ENCODE assay signal across 9 cellular contexts in the genomic region with DNA sequence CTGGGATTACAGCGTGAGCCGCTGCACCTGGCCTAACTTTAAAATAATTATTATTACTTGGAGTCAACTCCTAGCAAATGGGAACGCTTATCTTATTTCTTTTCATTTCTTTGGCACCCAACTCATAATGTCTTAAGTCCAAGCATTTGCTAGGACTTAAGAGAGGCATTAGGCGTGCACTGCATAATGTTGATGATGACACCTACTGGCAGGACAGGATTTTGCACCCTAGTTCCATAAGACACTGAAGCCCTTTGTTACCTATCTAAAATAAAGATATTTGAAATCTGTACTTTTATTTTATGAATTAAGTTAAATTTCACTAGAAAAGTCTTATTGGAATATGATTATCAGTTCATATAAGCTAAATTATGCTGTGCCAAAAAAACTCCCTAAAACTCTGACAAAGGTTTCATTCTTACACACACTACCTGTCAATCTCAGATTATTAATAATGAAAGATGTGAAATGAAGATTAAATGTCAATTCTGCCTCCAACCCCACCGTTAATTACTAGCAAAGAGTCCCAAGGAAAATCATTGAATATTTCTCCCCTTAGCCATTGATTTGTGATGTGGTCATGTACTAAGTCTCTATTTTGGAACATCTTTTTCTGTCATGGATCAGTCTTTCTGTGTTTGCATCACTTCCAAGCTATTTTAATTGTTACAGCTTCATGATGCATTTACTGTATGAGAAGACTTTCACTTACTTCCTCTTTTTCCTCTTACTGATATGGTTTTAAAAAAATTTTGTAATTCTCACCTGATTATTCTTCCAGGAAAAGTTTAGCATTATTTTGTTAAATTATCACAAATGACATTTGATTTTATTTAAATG. TPM values are rescaled to one million over a fixed set of nuclear protein-coding genes. Genes with fewer than 3 reads are reported as not detected.
A peak's percentile ranks its signal among the peaks of the same experiment; 100 is the strongest.
DNase-seq lines count a peak whose midpoint lies in the region; ATAC-seq, FAIRE-seq and TF ChIP-seq lines count a peak whose summit lies in the region.
"Had no signal": no experiment of that assay in that cellular context is flagged by ENCODE, and none has a peak within 500 bp of the region (broad histone marks: within the 10 kb centered on the region; RNA-seq: fewer than 3 reads in every experiment).

No MANE protein-coding gene starts in this region.

- H3K27me3 ChIP-seq in BE2C: no peaks in the 10 kb centered on the region

- POLR2A ChIA-PET in WTC11 (lab: Charles Lee): no interaction called here

- no peaks in the 10 kb centered on the region for H3K9me3 ChIP-seq in BE2C

- ATAC-seq in GM18498 (IDR thresholded peaks at IDR 0.05; ENCODE audit: unreplicated experiment) (peak; percentile 72), WTC11 (peak; percentile 84), HG03045 (IDR thresholded peaks at IDR 0.05; ENCODE audit: unreplicated experiment) (no peak)

- no peak overlapping the region for H3K4me3 Mint-ChIP-seq in WTC11

- H3K4me1 ChIP-seq in BE2C: no peaks in the 10 kb centered on the region

- no peaks in the 10 kb centered on the region for H3K36me3 ChIP-seq in BE2C

- FAIRE-seq in GM12892 (lab: Jason Lieb, UNC) (no peak), GM12891 (lab: Jason Lieb, UNC) (no peak)

- no peak overlapping the region for H3K27ac Mint-ChIP-seq in WTC11

- 0 out of 2 replicates have a peak, but pooled peaks cover 6% of the 10 kb centered on the region for H3K4me1 Mint-ChIP-seq in WTC11

- no peaks in the 10 kb centered on the region for H3K27me3 Mint-ChIP-seq in WTC11 (ENCODE audit: low read depth)

- TF ChIP-seq POLR2A in GM12892 (IDR thresholded peaks at IDR 0.05; ENCODE audit: low read depth, low read length) (no peak), GM12891 (IDR thresholded peaks at IDR 0.05; ENCODE audit: low read depth, low read length) (no peak)

- DNase-seq in BE2C (peak; percentile 15), HT-29 (ENCODE audit: low spot score) (peak; percentile 56), WTC11 (ENCODE audit: low spot score) (peak; percentile 61), islet precursor cell (peak; percentile 63), GM12892 (ENCODE audit: insufficient read length) (no peak), GM12891 (ENCODE audit: insufficient read length, low spot score) (no peak)
- DNase-seq: left cardiac atrium had no signal

- no peaks in the 10 kb centered on the region for H3K36me3 Mint-ChIP-seq in WTC11

- CTCF ChIA-PET in WTC11 (lab: Charles Lee): no interaction called here

- no peak overlapping the region for H3K4me3 ChIP-seq in BE2C (ENCODE audit: low read depth, low read length)

- peaks cover 5% of the 10 kb centered on the region; the same call in 1 of the 2 replicates for H3K9me3 Mint-ChIP-seq in WTC11

- TF ChIP-seq CTCF in BE2C (IDR thresholded peaks at IDR 0.05; ENCODE audit: low read depth, low read length) (peak; percentile 54), WTC11 (IDR thresholded peaks at IDR 0.05) (peak; percentile 49)

TF ChIP-seq in WTC11, 78 proteins besides CTCF, POLR2A, EP300 and RAD21 (continues in another document):
- TF ChIP-seq, protein P1, sequence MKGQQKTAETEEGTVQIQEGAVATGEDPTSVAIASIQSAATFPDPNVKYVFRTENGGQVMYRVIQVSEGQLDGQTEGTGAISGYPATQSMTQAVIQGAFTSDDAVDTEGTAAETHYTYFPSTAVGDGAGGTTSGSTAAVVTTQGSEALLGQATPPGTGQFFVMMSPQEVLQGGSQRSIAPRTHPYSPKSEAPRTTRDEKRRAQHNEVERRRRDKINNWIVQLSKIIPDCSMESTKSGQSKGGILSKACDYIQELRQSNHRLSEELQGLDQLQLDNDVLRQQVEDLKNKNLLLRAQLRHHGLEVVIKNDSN (CRISPR knock-in tag; IDR thresholded peaks at IDR 0.05): no peak
- TF ChIP-seq, protein P2, sequence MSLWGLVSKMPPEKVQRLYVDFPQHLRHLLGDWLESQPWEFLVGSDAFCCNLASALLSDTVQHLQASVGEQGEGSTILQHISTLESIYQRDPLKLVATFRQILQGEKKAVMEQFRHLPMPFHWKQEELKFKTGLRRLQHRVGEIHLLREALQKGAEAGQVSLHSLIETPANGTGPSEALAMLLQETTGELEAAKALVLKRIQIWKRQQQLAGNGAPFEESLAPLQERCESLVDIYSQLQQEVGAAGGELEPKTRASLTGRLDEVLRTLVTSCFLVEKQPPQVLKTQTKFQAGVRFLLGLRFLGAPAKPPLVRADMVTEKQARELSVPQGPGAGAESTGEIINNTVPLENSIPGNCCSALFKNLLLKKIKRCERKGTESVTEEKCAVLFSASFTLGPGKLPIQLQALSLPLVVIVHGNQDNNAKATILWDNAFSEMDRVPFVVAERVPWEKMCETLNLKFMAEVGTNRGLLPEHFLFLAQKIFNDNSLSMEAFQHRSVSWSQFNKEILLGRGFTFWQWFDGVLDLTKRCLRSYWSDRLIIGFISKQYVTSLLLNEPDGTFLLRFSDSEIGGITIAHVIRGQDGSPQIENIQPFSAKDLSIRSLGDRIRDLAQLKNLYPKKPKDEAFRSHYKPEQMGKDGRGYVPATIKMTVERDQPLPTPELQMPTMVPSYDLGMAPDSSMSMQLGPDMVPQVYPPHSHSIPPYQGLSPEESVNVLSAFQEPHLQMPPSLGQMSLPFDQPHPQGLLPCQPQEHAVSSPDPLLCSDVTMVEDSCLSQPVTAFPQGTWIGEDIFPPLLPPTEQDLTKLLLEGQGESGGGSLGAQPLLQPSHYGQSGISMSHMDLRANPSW (CRISPR knock-in tag; conservative IDR thresholded peaks at IDR 0.05; ENCODE audit: low read depth): no peak
- TF ChIP-seq, protein P3, sequence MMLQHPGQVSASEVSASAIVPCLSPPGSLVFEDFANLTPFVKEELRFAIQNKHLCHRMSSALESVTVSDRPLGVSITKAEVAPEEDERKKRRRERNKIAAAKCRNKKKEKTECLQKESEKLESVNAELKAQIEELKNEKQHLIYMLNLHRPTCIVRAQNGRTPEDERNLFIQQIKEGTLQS (CRISPR knock-in tag; conservative IDR thresholded peaks at IDR 0.05): no peak
- TF ChIP-seq NR2C2 (CRISPR knock-in tag; IDR thresholded peaks at IDR 0.05) (no peak), IRF2 (CRISPR knock-in tag; IDR thresholded peaks at IDR 0.05; ENCODE audit: borderline replicate concordance, low read depth) (no peak), ATF1 (CRISPR knock-in tag; IDR thresholded peaks at IDR 0.05) (no peak)

TF ChIP-seq in GM12891, 5 proteins besides CTCF, POLR2A, EP300 and RAD21:
- TF ChIP-seq POLR2AphosphoS5 (IDR thresholded peaks at IDR 0.05; ENCODE audit: low read depth, low read length) (no peak), TAF1 (IDR thresholded peaks at IDR 0.05; ENCODE audit: low read depth, low read length) (no peak), PAX5 (IDR thresholded peaks at IDR 0.05; ENCODE audit: insufficient read depth, low read length, severe bottlenecking) (no peak), POU2F2 (IDR thresholded peaks at IDR 0.05; ENCODE audit: low read depth, low read length) (no peak), SPI1 (IDR thresholded peaks at IDR 0.05; ENCODE audit: low read depth, low read length) (no peak)

RNA-seq across cellular contexts. Expression of a gene that starts 12.7 kb away (rescaled TPM):
- 78.9 TPM for polyA plus RNA-seq in BE2C (2012; ENCODE audit: insufficient read depth, insufficient read length, low read depth)
- 0.16 TPM in 1 of 2 replicates, not detected in the other for total RNA-seq in HT-29 (2014; rRNA removed; shearing (Covaris generic))
- 15.9 to 17.3 TPM (median 16.9 TPM) in 3 replicates for total RNA-seq in WTC11 (2021)
- polyA plus RNA-seq in GM12892 (2012; ENCODE audit: missing spikeins): 0.06 TPM
- 0.14 TPM for polyA plus RNA-seq in GM12891 (2012; ENCODE audit: low read depth, missing spikeins)

Comparison
In these comparisons a context has a peak if more than half of its experiments do, and no peak if none do; other contexts are left out.
1. DNase-seq: peak in BE2C (single experiment), HT-29 (single experiment), WTC11 (single experiment) and islet precursor cell (single experiment); none in GM12892 (single experiment) and GM12891 (single experiment).
2. RNA of a gene that starts 12.7 kb away (total RNA-seq): 15.9 to 17.3 TPM in WTC11; 0.16 TPM in HT-29; every median in the first group is over 10 times any median in the second.